In genomic region chr2:84212611-84213314, GRCh38 we compare ENCODE assay signal across 19 cellular contexts.
A peak's percentile ranks its signal among the peaks of the same experiment; 100 is the strongest.
DNase-seq lines count a peak whose midpoint lies in the region; ATAC-seq lines count a peak whose summit lies in the region.
"Had no signal": no experiment of that assay in that cellular context is flagged by ENCODE, and none has a peak within 500 bp of the region (broad histone marks: within the 10 kb centered on the region; RNA-seq: fewer than 3 reads in every experiment).

No MANE protein-coding gene starts in this region.

- no peak for DNase-seq in stimulated activated CD4-positive, alpha-beta T cell treated with anti-CD3 and anti-CD28 coated beads, Interleukin-1b, Interleukin-23, amount 100 ng/mL, for 48 hours
- DNase-seq in activated naive CD8-positive, alpha-beta T cell treated with anti-CD3 and anti-CD28 coated beads for 36 hours: no peak
- DNase-seq in occipital lobe (lab: John Stamatoyannopoulos, UW): no peak
- no peak for DNase-seq in neuronal stem cell (ENCODE audit: low spot score)
- DNase-seq: activated T-cell treated with anti-CD3 and anti-CD28 coated beads, Interleukin-2, amount 50 U/mL, for 24 hours; CD4-positive, CD25-positive, alpha-beta regulatory T cell; effector CD4-positive, alpha-beta T cell; foreskin keratinocyte; GF-D8; H7; islet precursor cell; NCI-H1436 treated with DMSO at 0.1 percent for 48 hours; NCI-H69; Right ventricle myocardium superior had no signal

- no peaks in the 10 kb centered on the region for H3K36me3 Mint-ChIP-seq in activated naive CD8-positive, alpha-beta T cell treated with anti-CD3 and anti-CD28 coated beads for 36 hours
- H3K36me3 Mint-ChIP-seq: CD4-positive, CD25-positive, alpha-beta regulatory T cell; WTC11 had no signal

- no peak overlapping the region for H3K4me2 ChIP-seq in neuronal stem cell (ENCODE audit: insufficient read depth, low read length, poor library complexity, severe bottlenecking)

- H2AK5ac ChIP-seq in neuronal stem cell (ENCODE audit: low read depth, low read length): no peak overlapping the region

- no peak overlapping the region for H4K8ac ChIP-seq in neuronal stem cell (ENCODE audit: low read depth, low read length)

- H3K4me1 ChIP-seq in neuronal stem cell (ENCODE audit: control insufficient read depth in 2 of 2, insufficient read depth in 1 of 2, low read depth in 1 of 2, low read length in 2 of 2): no peaks in the 10 kb centered on the region
- H3K4me1 ChIP-seq: foreskin keratinocyte had no signal

- H2BK15ac ChIP-seq in neuronal stem cell (ENCODE audit: low read length): no peak overlapping the region

- H3K27ac ChIP-seq in neuronal stem cell (replicated peaks; ENCODE audit: low read length): no peak overlapping the region
- H3K27ac ChIP-seq: foreskin keratinocyte had no signal

- ATAC-seq in GM18517 (IDR thresholded peaks at IDR 0.05; ENCODE audit: unreplicated experiment) (peak; percentile 88), GM19455 (IDR thresholded peaks at IDR 0.05; ENCODE audit: unreplicated experiment) (peak; percentile 94), HG02798 (IDR thresholded peaks at IDR 0.05; ENCODE audit: poor library complexity, unreplicated experiment) (peak; percentile 80), HG03460 (IDR thresholded peaks at IDR 0.05; ENCODE audit: unreplicated experiment) (peak; percentile 85)
- ATAC-seq: foreskin keratinocyte, WTC11 had no signal

- no peak overlapping the region for H4K91ac ChIP-seq in neuronal stem cell (ENCODE audit: low read depth, low read length, poor library complexity)

- WGBS in neuronal stem cell (ENCODE audit: extremely low coverage in 2 of 2, insufficient read length in 2 of 2, insufficient replicate concordance in 1 of 2), 2 donors: no CpG with 5 or more reads among the region's 5 CpGs

- H2BK5ac ChIP-seq in neuronal stem cell (ENCODE audit: low read length): no peak overlapping the region

- no peaks in the 10 kb centered on the region for H3K36me3 ChIP-seq in neuronal stem cell (replicated peaks in 1 of 2; ENCODE audit: control insufficient read depth in 2 of 2, insufficient read depth in 2 of 2, low read length in 2 of 2)

- H3K18ac ChIP-seq in neuronal stem cell (ENCODE audit: low read length): no peak overlapping the region

- H2BK12ac ChIP-seq in neuronal stem cell (ENCODE audit: low read length): no peak overlapping the region

- H3K4me3 Mint-ChIP-seq in activated naive CD8-positive, alpha-beta T cell treated with anti-CD3 and anti-CD28 coated beads for 36 hours: no peak overlapping the region
- H3K4me3 Mint-ChIP-seq: activated T-cell treated with anti-CD3 and anti-CD28 coated beads, Interleukin-2, amount 50 U/mL, for 24 hours; CD4-positive, CD25-positive, alpha-beta regulatory T cell; WTC11 had no signal

- H3K79me1 ChIP-seq in neuronal stem cell (ENCODE audit: low read depth, low read length): no peaks in the 10 kb centered on the region

- H3K9me3 ChIP-seq in neuronal stem cell (replicated peaks in 1 of 2; ENCODE audit: control insufficient read depth in 2 of 2, insufficient read depth in 1 of 2, low read depth in 1 of 2, low read length in 2 of 2): no peaks in the 10 kb centered on the region

- no peak overlapping the region for H3K27ac Mint-ChIP-seq in activated naive CD8-positive, alpha-beta T cell treated with anti-CD3 and anti-CD28 coated beads for 36 hours
- H3K27ac Mint-ChIP-seq: activated T-cell treated with anti-CD3 and anti-CD28 coated beads, Interleukin-2, amount 50 U/mL, for 24 hours; CD4-positive, CD25-positive, alpha-beta regulatory T cell; WTC11 had no signal

- no peaks in the 10 kb centered on the region for H3K4me1 Mint-ChIP-seq in activated naive CD8-positive, alpha-beta T cell treated with anti-CD3 and anti-CD28 coated beads for 36 hours
- H3K4me1 Mint-ChIP-seq: CD4-positive, CD25-positive, alpha-beta regulatory T cell had no signal

- peaks cover 23% of the 10 kb centered on the region for H3K27me3 Mint-ChIP-seq in activated naive CD8-positive, alpha-beta T cell treated with anti-CD3 and anti-CD28 coated beads for 36 hours

- H2BK120ac ChIP-seq in neuronal stem cell (ENCODE audit: low read depth, low read length): no peak overlapping the region

- no peaks in the 10 kb centered on the region for H3K9me3 Mint-ChIP-seq in activated naive CD8-positive, alpha-beta T cell treated with anti-CD3 and anti-CD28 coated beads for 36 hours
- H3K9me3 Mint-ChIP-seq: activated T-cell treated with anti-CD3 and anti-CD28 coated beads, Interleukin-2, amount 50 U/mL, for 24 hours; WTC11 had no signal

- no peak overlapping the region for H3K9ac ChIP-seq in neuronal stem cell (ENCODE audit: low read depth, low read length, poor library complexity)

- H3K4me3 ChIP-seq in neuronal stem cell (ENCODE audit: low read length in 2 of 2): no peak overlapping the region

- H3K14ac ChIP-seq in neuronal stem cell (ENCODE audit: low read length): no peak overlapping the region

- no peak overlapping the region for H2AFZ ChIP-seq in neuronal stem cell (ENCODE audit: low read length)

- no peak overlapping the region for H3K4ac ChIP-seq in neuronal stem cell (ENCODE audit: low read length)

- H3K23ac ChIP-seq in neuronal stem cell (ENCODE audit: low read depth, low read length, poor library complexity): no peak overlapping the region

- H3K27me3 ChIP-seq in neuronal stem cell (ENCODE audit: control insufficient read depth in 3 of 3, insufficient read depth in 3 of 3, low read depth in 1 of 3, low read length in 3 of 3): no peaks in the 10 kb centered on the region
